In the genomic region with DNA sequence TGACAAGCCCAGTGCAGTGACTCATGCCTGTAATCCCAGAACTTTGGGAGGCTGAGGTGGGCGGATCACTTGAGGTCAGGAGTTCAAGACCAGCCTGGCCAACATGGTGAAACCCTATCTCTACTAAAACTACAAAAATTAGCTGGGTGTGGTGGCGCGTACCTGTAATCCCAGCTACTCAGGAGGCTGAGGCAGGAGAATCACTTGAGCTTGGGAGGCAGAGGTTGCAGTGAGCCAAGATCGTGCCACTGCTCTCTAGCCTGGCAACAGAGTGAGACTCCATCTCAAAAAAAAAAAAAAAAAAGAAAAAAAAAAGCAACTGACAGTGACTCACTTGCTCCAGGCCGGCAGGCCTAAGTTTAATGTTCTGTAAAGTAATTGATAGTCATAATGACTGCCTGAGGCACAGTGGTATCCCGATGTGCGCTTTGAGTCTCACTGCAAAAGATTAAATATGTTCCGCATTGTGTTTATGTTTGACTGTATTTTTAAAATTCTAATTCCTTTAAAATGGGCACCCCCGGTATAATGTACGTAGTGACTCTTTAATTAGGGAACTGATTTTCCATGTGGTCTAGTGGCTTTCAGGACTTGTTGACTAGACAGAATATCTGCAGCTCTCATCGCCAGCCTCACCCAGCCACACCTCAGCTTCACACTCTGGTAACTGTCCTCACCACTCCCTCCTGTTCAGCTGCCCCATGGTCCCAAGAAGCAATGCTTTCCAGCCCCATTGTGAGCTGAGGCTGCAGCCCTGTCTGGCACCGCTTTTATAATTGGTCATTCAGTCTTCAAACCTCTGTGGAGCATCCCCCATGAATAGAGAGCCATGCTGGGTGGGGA, we compare ENCODE assay signal across 8 cellular contexts. TPM values are rescaled to one million over a fixed set of nuclear protein-coding genes. Genes with fewer than 3 reads are reported as not detected.
DNase-seq lines count a peak whose midpoint lies in the region; ATAC-seq and TF ChIP-seq lines count a peak whose summit lies in the region.
"Not testable (repeated sequence)": the region's sequence is repeated elsewhere in the genome, so short reads cannot be mapped to it uniquely, and the experiment has no call there.

No MANE protein-coding gene starts in this region.

- TF ChIP-seq POLR2A in vagina (IDR thresholded peaks at IDR 0.05) = not testable (repeated sequence)

- not testable (repeated sequence) for H3K4me3 ChIP-seq in MG63, colonic mucosa, vagina

- H3K36me3 Mint-ChIP-seq in activated T-cell treated with anti-CD3 and anti-CD28 coated beads, Interleukin-2, amount 50 U/mL, for 72 hours (ENCODE audit: insufficient read depth in 2 of 2) = not testable (repeated sequence)

- TF ChIP-seq CTCF in colonic mucosa (IDR thresholded peaks at IDR 0.05); vagina (IDR thresholded peaks at IDR 0.05): not testable (repeated sequence)

- peak overlapping the region in 1 of 2 donors; percentile 78 for H3K4me3 Mint-ChIP-seq in activated T-cell treated with anti-CD3 and anti-CD28 coated beads, Interleukin-2, amount 50 U/mL, for 72 hours

- peak; percentile 34 to 47 for ATAC-seq in activated T-cell treated with anti-CD3 and anti-CD28 coated beads, Interleukin-2, amount 50 U/mL, for 72 hours (replicated peaks in 1 of 2)

- DNase-seq in EL (peak; percentile 68), MG63 (peak; percentile 50), SW480 (ENCODE audit: low spot score) (peak; percentile 67), colonic mucosa (peak; percentile 32), kidney glomerular epithelial cell (lab: John Stamatoyannopoulos, UW) (peak; percentile 24), renal cortical epithelial cell (ENCODE audit: low read depth) (peak; percentile 87)
- not testable (repeated sequence) for DNase-seq in activated T-cell treated with anti-CD3 and anti-CD28 coated beads, Interleukin-2, amount 50 U/mL, for 72 hours; vagina (ENCODE audit: extremely low spot score in 2 of 2)

- not testable (repeated sequence) for H3K27me3 ChIP-seq in MG63, colonic mucosa, vagina

- not testable (repeated sequence) for H3K9me3 Mint-ChIP-seq in activated T-cell treated with anti-CD3 and anti-CD28 coated beads, Interleukin-2, amount 50 U/mL, for 72 hours

- intact Hi-C loops in colonic mucosa (cut with DNase I) = not testable (repeated sequence)
- intact Hi-C loops in vagina (cut with DNase I) = loop anchor here (10.0 kb wide), 1 partner anchor 75 kb away; no protein-coding TSS in a partner anchor

- H3K36me3 ChIP-seq in MG63, colonic mucosa, vagina: not testable (repeated sequence)

- H3K27ac ChIP-seq in colonic mucosa (peak overlapping the region; percentile 78), vagina (peak overlapping the region; percentile 37)

- H3K4me1 Mint-ChIP-seq in activated T-cell treated with anti-CD3 and anti-CD28 coated beads, Interleukin-2, amount 50 U/mL, for 72 hours (ENCODE audit: low read depth) = peaks cover 46% of the 10 kb centered on the region

- peak overlapping the region; percentile 47 for H3K27ac Mint-ChIP-seq in activated T-cell treated with anti-CD3 and anti-CD28 coated beads, Interleukin-2, amount 50 U/mL, for 72 hours

- H3K9me3 ChIP-seq in MG63, colonic mucosa, vagina: not testable (repeated sequence)

- H3K27me3 Mint-ChIP-seq in activated T-cell treated with anti-CD3 and anti-CD28 coated beads, Interleukin-2, amount 50 U/mL, for 72 hours (ENCODE audit: low read depth) = not testable (repeated sequence)

- not testable (repeated sequence) for H3K9ac ChIP-seq in colonic mucosa (ENCODE audit: low read depth in 2 of 2, low read length in 2 of 2)

- H3K4me1 ChIP-seq in colonic mucosa = peaks cover 10% of the 10 kb centered on the region
- H3K4me1 ChIP-seq in vagina = peaks cover 17% of the 10 kb centered on the region

RNA-seq across cellular contexts. Expression of a gene that starts 24.9 kb away (rescaled TPM):
- 179 and 303 TPM in 2 replicates for total RNA-seq in MG63 (2014; rRNA removed; shearing (Covaris generic); ENCODE audit: low replicate concordance)
- 100 to 1,000 TPM in 1 of 2 donors, 10 to 100 TPM in 1; 91.4 to 119 TPM for total RNA-seq in activated T-cell treated with anti-CD3 and anti-CD28 coated beads, Interleukin-2, amount 50 U/mL, for 72 hours
- 100 to 1,000 TPM; 229 to 487 TPM for total RNA-seq in colonic mucosa
- total RNA-seq in renal cortical epithelial cell = 166 and 219 TPM in 2 replicates
- total RNA-seq in vagina = 58.7 TPM

RNA-seq across cellular contexts. Expression of a gene that starts 27.7 kb away (rescaled TPM):
- 5.5 and 8.1 TPM in 2 replicates for total RNA-seq in MG63 (2014; rRNA removed; shearing (Covaris generic); ENCODE audit: low replicate concordance)
- 10 to 100 TPM in 1 of 2 donors, 1 to 10 TPM in 1; 8.3 to 13.2 TPM for total RNA-seq in activated T-cell treated with anti-CD3 and anti-CD28 coated beads, Interleukin-2, amount 50 U/mL, for 72 hours
- 10 to 100 TPM; 38.1 to 62.5 TPM for total RNA-seq in colonic mucosa
- total RNA-seq in renal cortical epithelial cell = 11.5 and 28.4 TPM in 2 replicates
- total RNA-seq in vagina = 42.7 TPM
